In genomic region chr7:25598765-25599164, GRCh38 we compare ENCODE assay signal across 22 cellular contexts.
"Had no signal": no experiment of that assay in that cellular context is flagged by ENCODE, and none has a peak within 500 bp of the region (broad histone marks: within the 10 kb centered on the region; RNA-seq: fewer than 3 reads in every experiment).

No MANE protein-coding gene starts in this region.

- H3K36me3 ChIP-seq: esophagus squamous epithelium, gastroesophageal sphincter, left ventricle myocardium inferior, prostate gland, thoracic aorta had no signal

- H3K27ac ChIP-seq: epithelial cell of prostate, esophagus squamous epithelium, gastroesophageal sphincter, left ventricle myocardium inferior, parathyroid adenoma, prostate gland, stomach had no signal

- H3K9me3 Mint-ChIP-seq: nephron; stimulated activated naive B cell treated with anti-CD40 and anti-IgM and Interleukin-4, amounts not matched to agents 10 μg/mL and 1 μg/mL and 100 μg/mL, for 72 hours; type B pancreatic cell had no signal

- H3K4me1 Mint-ChIP-seq: stimulated activated naive B cell treated with anti-CD40 and anti-IgM and Interleukin-4, amounts not matched to agents 10 μg/mL and 1 μg/mL and 100 μg/mL, for 72 hours had no signal

- H3K4me3 ChIP-seq: esophagus squamous epithelium, gastroesophageal sphincter, left ventricle myocardium inferior, lung, prostate gland, stomach, thoracic aorta had no signal

- H2AFZ ChIP-seq: parathyroid adenoma had no signal

- H3K27me3 Mint-ChIP-seq: stimulated activated naive B cell treated with anti-CD40 and anti-IgM and Interleukin-4, amounts not matched to agents 10 μg/mL and 1 μg/mL and 100 μg/mL, for 72 hours; type B pancreatic cell had no signal

- H3K36me3 Mint-ChIP-seq: type B pancreatic cell had no signal

- H3K79me2 ChIP-seq: parathyroid adenoma had no signal

- H3K9me3 ChIP-seq: esophagus squamous epithelium, gastroesophageal sphincter, prostate gland, stomach, thoracic aorta had no signal

- H3K4me1 ChIP-seq: gastroesophageal sphincter, left ventricle myocardium inferior, parathyroid adenoma, prostate gland, stomach had no signal

- H3K27me3 ChIP-seq: gastroesophageal sphincter, stomach had no signal

- H3K4me3 Mint-ChIP-seq: nephron; stimulated activated naive B cell treated with anti-CD40 and anti-IgM and Interleukin-4, amounts not matched to agents 10 μg/mL and 1 μg/mL and 100 μg/mL, for 72 hours; type B pancreatic cell had no signal

- H3K27ac Mint-ChIP-seq: stimulated activated naive B cell treated with anti-CD40 and anti-IgM and Interleukin-4, amounts not matched to agents 10 μg/mL and 1 μg/mL and 100 μg/mL, for 72 hours; type B pancreatic cell had no signal

- DNase-seq: effector memory CD4-positive, alpha-beta T cell; esophagus squamous epithelium; foreskin fibroblast; glutamatergic neuron; islet precursor cell; left ventricle myocardium inferior; mesenchymal stem cell; midbrain; occipital lobe; stimulated activated CD4-positive, alpha-beta T cell treated with anti-CD3 and anti-CD28 coated beads, Interleukin-2, amount 100 ng/mL, for 24 hours; stimulated activated CD4-positive, alpha-beta T cell treated with anti-CD3 and anti-CD28 coated beads, Interleukin-4, amount 100 ng/mL, for 4 hours; stimulated activated naive B cell treated with anti-CD40 and anti-IgM and Interleukin-4, amounts not matched to agents 10 μg/mL and 1 μg/mL and 100 μg/mL, for 72 hours; stomach; substantia nigra had no signal

- ATAC-seq: gastroesophageal sphincter; stimulated activated naive B cell treated with anti-CD40 and anti-IgM and Interleukin-4, amounts not matched to agents 10 μg/mL and 1 μg/mL and 100 μg/mL, for 72 hours had no signal
